ENCODE assay signal across 22 cellular contexts in the genomic region with DNA sequence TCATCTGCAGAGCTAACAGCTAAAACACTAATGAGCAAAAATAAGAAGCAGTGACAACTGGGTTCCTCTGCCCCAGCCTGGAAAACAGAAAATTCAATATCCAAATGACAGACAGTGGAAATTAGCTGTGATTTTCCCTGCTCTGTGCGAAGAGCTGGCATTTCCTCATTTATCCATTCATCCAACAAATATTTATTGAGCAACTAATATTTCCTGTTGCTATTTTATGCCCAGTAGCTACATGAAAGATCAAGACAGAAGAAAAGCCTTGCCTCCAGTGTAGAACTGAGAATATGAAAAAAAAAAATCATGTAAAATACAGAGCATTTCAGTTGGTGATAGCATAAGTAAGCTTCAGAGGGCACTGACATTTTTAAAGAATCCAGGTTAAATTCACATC.
"Had no signal": no experiment of that assay in that cellular context is flagged by ENCODE, and none has a peak within 500 bp of the region (broad histone marks: within the 10 kb centered on the region; RNA-seq: fewer than 3 reads in every experiment).

No MANE protein-coding gene starts in this region.

- DNase-seq: activated CD4-positive, alpha-beta T cell treated with anti-CD3 and anti-CD28 coated beads for 1 hour; activated T-cell treated with anti-CD3 and anti-CD28 coated beads, Interleukin-2, amount 50 U/mL, for 1 hour; brain microvascular endothelial cell; colonic mucosa; dorsolateral prefrontal cortex; effector memory CD8-positive, alpha-beta T cell; foreskin melanocyte; immature natural killer cell; left ventricle myocardium superior; midbrain; natural killer cell; stimulated activated CD4-positive, alpha-beta T cell treated with anti-CD3 and anti-CD28 coated beads, Interleukin-2, amount 100 ng/mL, for 48 hours; stimulated activated CD8-positive, alpha-beta memory T cell treated with anti-CD3 and anti-CD28 coated beads, Interleukin-4, amount 100 ng/mL, for 48 hours; stimulated activated naive B cell treated with anti-CD40 and anti-IgM and Interleukin-4, amounts not matched to agents 10 μg/mL and 1 μg/mL and 100 μg/mL, for 72 hours; testis; trophoblast cell; uterus had no signal

- H3K36me3 ChIP-seq: ascending aorta, brain microvascular endothelial cell, colonic mucosa, prostate gland, uterus had no signal

- H3K4me2 ChIP-seq: hepatocyte had no signal

- H3K27me3 ChIP-seq: ascending aorta, brain microvascular endothelial cell, colonic mucosa, hepatocyte, testis, uterus had no signal

- H3K4me3 ChIP-seq: ascending aorta, colonic mucosa, dorsolateral prefrontal cortex, hepatocyte, prostate gland, testis, uterus had no signal

- H2AFZ ChIP-seq: hepatocyte had no signal

- H3K27ac ChIP-seq: ascending aorta, brain microvascular endothelial cell, colonic mucosa, dorsolateral prefrontal cortex, hepatocyte, prostate gland, testis, uterus had no signal

- ATAC-seq: activated naive CD4-positive, alpha-beta T cell treated with anti-CD3 and anti-CD28 coated beads, Interleukin-2, amount 50 U/mL, for 72 hours; activated T-helper 17 cell treated with anti-CD3 and anti-CD28 coated beads, Interleukin-2, amount 50 U/mL, for 72 hours; effector memory CD8-positive, alpha-beta T cell; left ventricle myocardium superior; natural killer cell; stimulated activated naive B cell treated with anti-CD40 and anti-IgM and Interleukin-4, amounts not matched to agents 10 μg/mL and 1 μg/mL and 100 μg/mL, for 72 hours had no signal

- H3K4me1 ChIP-seq: ascending aorta, colonic mucosa, prostate gland, testis, uterus had no signal

- H3K9me3 ChIP-seq: ascending aorta, colonic mucosa, prostate gland, testis, uterus had no signal
